14 cellular contexts compared by ENCODE assay signal in genomic region chr4:167117273-167117672, GRCh38.
"Had no signal": no experiment of that assay in that cellular context is flagged by ENCODE, and none has a peak within 500 bp of the region (broad histone marks: within the 10 kb centered on the region; RNA-seq: fewer than 3 reads in every experiment).

No MANE protein-coding gene starts in this region.

- H3K4me1 ChIP-seq: neural progenitor cell, pancreas had no signal

- H3K4me2 ChIP-seq: neural progenitor cell had no signal

- H3K27me3 ChIP-seq: neural progenitor cell, pancreas had no signal

- H3K27ac ChIP-seq: neural progenitor cell, pancreas, thoracic aorta had no signal

- DNase-seq: activated CD4-positive, alpha-beta T cell treated with anti-CD3 and anti-CD28 coated beads, Interleukin-2, amount 50 U/mL, for 4 hours; activated CD4-positive, CD25-positive, alpha-beta regulatory T cell; activated gamma-delta T cell; activated T-cell treated with anti-CD3 and anti-CD28 coated beads, Interleukin-2, amount 50 U/mL, for 4 hours; anterior cingulate cortex; foreskin melanocyte; head of caudate nucleus; kidney; left ventricle myocardium superior; pancreas; stimulated activated CD4-positive, alpha-beta T cell treated with anti-CD3 and anti-CD28 coated beads, Interleukin-4, amount 100 ng/mL, for 4 hours; stimulated activated naive CD8-positive, alpha-beta T cell treated with anti-CD3 and anti-CD28 coated beads, Interleukin-15, amount 100 ng/mL, for 72 hours had no signal

- H3K9ac ChIP-seq: neural progenitor cell had no signal

- H3K9me3 ChIP-seq: pancreas, thoracic aorta had no signal

- H2AFZ ChIP-seq: neural progenitor cell had no signal

- H3K4me3 ChIP-seq: neural progenitor cell, pancreas, thoracic aorta had no signal

- H3K36me3 ChIP-seq: neural progenitor cell, pancreas, thoracic aorta had no signal

- ATAC-seq: activated T-cell treated with anti-CD3 and anti-CD28 coated beads, Interleukin-2, amount 50 U/mL, for 4 hours; left ventricle myocardium superior; pancreas; stimulated activated naive CD8-positive, alpha-beta T cell treated with anti-CD3 and anti-CD28 coated beads, Interleukin-15, amount 100 ng/mL, for 72 hours had no signal
